In the genomic region with DNA sequence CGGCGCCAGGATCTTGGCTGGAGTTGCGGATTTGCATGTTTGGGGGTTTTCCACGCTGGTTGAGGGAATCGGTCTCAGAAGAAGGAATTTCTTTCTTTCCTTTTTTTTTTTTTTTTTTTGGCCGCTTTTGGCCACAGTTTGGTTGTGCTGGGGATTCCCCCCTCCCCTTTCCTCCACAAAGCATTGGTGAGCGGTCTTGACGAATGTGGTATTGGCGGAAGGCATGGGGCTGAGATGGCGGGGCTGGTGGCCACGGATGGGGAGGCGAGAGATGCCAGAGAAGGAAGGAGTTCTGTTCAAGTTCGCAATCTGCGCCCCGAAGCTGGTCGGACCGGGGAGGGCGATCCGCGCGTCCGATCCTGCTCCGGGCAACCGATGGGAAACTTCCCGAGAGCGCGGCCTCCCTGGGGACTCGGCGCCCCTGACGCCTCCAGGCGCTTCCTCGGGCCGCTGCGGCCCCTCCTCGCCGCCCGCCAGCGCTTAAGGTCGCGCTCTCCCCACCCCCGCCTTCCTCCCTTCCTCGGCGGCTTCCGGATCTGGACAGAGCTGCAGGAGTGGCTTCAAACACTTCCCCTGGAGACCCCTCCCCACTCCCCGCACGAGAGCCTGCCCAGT, we compare ENCODE assay signal across 8 cellular contexts. TPM values are rescaled to one million over a fixed set of nuclear protein-coding genes. Genes with fewer than 3 reads are reported as not detected.
DNase-seq lines count a peak whose midpoint lies in the region; ATAC-seq, FAIRE-seq and TF ChIP-seq lines count a peak whose summit lies in the region.

No MANE protein-coding gene starts in this region.

- no peak for FAIRE-seq in bronchial epithelial cell (lab: Jason Lieb, UNC)

- peak; percentile 41 for ATAC-seq in HG03066 (IDR thresholded peaks at IDR 0.05; ENCODE audit: low read depth, unreplicated experiment)
- ATAC-seq in lower lobe of right lung = peak; percentile 18 to 41
- ATAC-seq in upper lobe of right lung = peak; percentile 25
- no peak for ATAC-seq in HG02885 (IDR thresholded peaks at IDR 0.05; ENCODE audit: poor library complexity, unreplicated experiment)

- intact Hi-C loops in lower lobe of right lung (cut with DNase I) = no loop called here
- intact Hi-C loops in upper lobe of right lung (cut with DNase I) = no loop called here

- H3K4me1 ChIP-seq in ES-I3 (ENCODE audit: insufficient read depth, low read length) = peaks cover 22% of the 10 kb centered on the region; the same call in 1 of the 2 replicates
- H3K4me1 ChIP-seq in lower lobe of right lung = peaks cover 45% of the 10 kb centered on the region
- H3K4me1 ChIP-seq in upper lobe of right lung = peaks cover 49% of the 10 kb centered on the region

- H3K9ac ChIP-seq in ES-I3 (ENCODE audit: low read depth, low read length) = peak overlapping the region; percentile 59; the same call in 1 of the 2 replicates

- H3K4me3 ChIP-seq in bronchial epithelial cell (ENCODE audit: low read depth, low read length) (peak overlapping the region; percentile 39), lower lobe of right lung (peak overlapping the region; percentile 60), upper lobe of right lung (peak overlapping the region; percentile 54)

- TF ChIP-seq CTCF in bronchial epithelial cell (IDR thresholded peaks at IDR 0.05; ENCODE audit: insufficient read depth, low read length, severe bottlenecking) (no peak), lower lobe of right lung (IDR thresholded peaks at IDR 0.05) (no peak), upper lobe of right lung (IDR thresholded peaks at IDR 0.05) (no peak)

- H3K27ac ChIP-seq in lower lobe of right lung (peak overlapping the region; percentile 46), upper lobe of right lung (peak overlapping the region; percentile 36)

- H3K36me3 ChIP-seq in ES-I3 (ENCODE audit: insufficient read depth, low read length) (no peaks in the 10 kb centered on the region), bronchial epithelial cell (ENCODE audit: control insufficient read depth, insufficient read depth, low read length) (peaks cover 4% of the 10 kb centered on the region), lower lobe of right lung (no peaks in the 10 kb centered on the region), upper lobe of right lung (no peaks in the 10 kb centered on the region)

- DNase-seq in bronchial epithelial cell (ENCODE audit: low read depth) (no peak), lower lobe of right lung (no peak), upper lobe of right lung (no peak), kidney glomerular epithelial cell (lab: John Stamatoyannopoulos, UW) (no peak), NCI-H2029 treated with DMSO at 0.1 percent for 48 hours (lab: John Stamatoyannopoulos, UW) (no peak)

- no peaks in the 10 kb centered on the region for H3K9me3 ChIP-seq in ES-I3 (ENCODE audit: control insufficient read depth, insufficient read depth, low read length)
- no peaks in the 10 kb centered on the region for H3K9me3 ChIP-seq in lower lobe of right lung
- H3K9me3 ChIP-seq in upper lobe of right lung = no peaks in the 10 kb centered on the region

- H3K27me3 ChIP-seq in bronchial epithelial cell (ENCODE audit: control insufficient read depth, insufficient read depth, low read length) (no peaks in the 10 kb centered on the region), lower lobe of right lung (ENCODE audit: low read depth) (no peaks in the 10 kb centered on the region), upper lobe of right lung (no peaks in the 10 kb centered on the region)

RNA-seq across cellular contexts. Expression of a gene that starts 43.2 kb away (rescaled TPM):
- 7.4 and 8.8 TPM in 2 replicates for total RNA-seq in bronchial epithelial cell
- total RNA-seq in lower lobe of right lung = 31.1 TPM
- 38.1 TPM for total RNA-seq in upper lobe of right lung
